In the genomic region with DNA sequence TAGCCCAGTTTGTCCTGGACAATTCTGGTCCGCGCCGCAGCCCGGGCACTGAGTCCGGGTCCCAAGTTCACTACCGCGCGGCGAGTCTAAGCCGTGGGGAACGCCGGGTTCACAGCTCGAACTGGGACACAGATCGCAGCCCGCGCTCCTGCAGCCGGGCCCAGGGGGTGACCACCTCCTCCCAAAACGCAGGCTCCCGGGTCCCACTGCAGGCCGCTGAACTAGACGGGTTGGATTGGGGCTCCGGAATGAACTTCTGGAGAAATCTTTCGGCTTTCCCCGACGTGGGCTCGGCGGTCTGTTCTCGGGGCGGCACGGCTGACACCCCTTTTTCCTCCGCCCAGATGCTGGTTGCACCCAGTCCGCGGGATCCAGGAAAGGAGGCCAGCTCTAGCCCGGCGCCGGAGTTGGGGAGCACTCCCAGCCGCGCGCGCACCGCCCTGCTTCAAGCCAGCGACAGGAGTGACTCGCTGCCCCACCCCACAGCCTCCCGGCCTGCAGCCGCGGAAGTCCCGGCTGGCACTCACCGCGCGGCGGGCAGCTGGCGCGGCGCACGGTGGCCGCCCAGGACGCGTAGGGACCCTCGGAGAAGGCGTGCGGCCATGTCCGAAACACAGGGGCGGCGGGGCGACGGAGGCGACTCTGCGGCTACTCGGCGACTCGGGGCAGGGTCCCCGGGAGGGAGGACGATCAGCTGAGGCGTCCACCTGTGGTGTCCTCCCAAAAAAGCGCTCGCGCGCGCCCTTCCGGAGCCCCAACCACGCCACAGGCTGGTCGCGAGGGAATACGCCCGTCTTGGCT, we compare ENCODE assay signal across 8 cellular contexts. TPM values are rescaled to one million over a fixed set of nuclear protein-coding genes. Genes with fewer than 3 reads are reported as not detected.
DNase-seq lines count a peak whose midpoint lies in the region; ATAC-seq lines count a peak whose summit lies in the region.

A gene (minus strand): TSS at position 788 of the 801 bp plus-strand sequence. CDS start 184 bp downstream, at position 604.

- H3K27me3 ChIP-seq in HUES64 (ENCODE audit: insufficient read depth, low read length), result peaks cover 48% of the 10 kb centered on the region
- no peaks in the 10 kb centered on the region for H3K27me3 ChIP-seq in rectal smooth muscle tissue (ENCODE audit: control insufficient read depth, insufficient read depth, low read length)

- H3K36me3 ChIP-seq in HUES64 (ENCODE audit: insufficient read depth, low read length) (no peaks in the 10 kb centered on the region), rectal smooth muscle tissue (ENCODE audit: control insufficient read depth, insufficient read depth, low read length) (no peaks in the 10 kb centered on the region)

- 3% methylated on average over 85 of the region's 85 CpGs for WGBS in HUES64

- no peak within 1 kb of the TSS for H3K27ac ChIP-seq in HUES64 (ENCODE audit: low read depth, low read length)
- H3K27ac ChIP-seq in rectal smooth muscle tissue (ENCODE audit: low read depth, low read length), result no peak within 1 kb of the TSS

- no peak within 1 kb of the TSS for H3K4me3 Mint-ChIP-seq in activated naive CD8-positive, alpha-beta T cell treated with anti-CD3 and anti-CD28 coated beads, Interleukin-2, amount 50 U/mL, for 24 hours

- ATAC-seq in activated naive CD8-positive, alpha-beta T cell treated with anti-CD3 and anti-CD28 coated beads, Interleukin-2, amount 50 U/mL, for 24 hours, result peak; percentile 52
- ATAC-seq in GM19452 (IDR thresholded peaks at IDR 0.05; ENCODE audit: unreplicated experiment), result no peak

- H3K4me1 ChIP-seq in HUES64 (ENCODE audit: insufficient read depth, low read length), result no peaks in the 10 kb centered on the region; the same call in 1 of the 2 replicates
- no peaks in the 10 kb centered on the region for H3K4me1 ChIP-seq in rectal smooth muscle tissue (ENCODE audit: control insufficient read depth, insufficient read depth, low read length)

- no peaks in the 10 kb centered on the region for H3K9me3 ChIP-seq in HUES64 (ENCODE audit: insufficient read depth, low read depth, low read length)

- no peaks in the 10 kb centered on the region for H3K9me3 Mint-ChIP-seq in activated naive CD8-positive, alpha-beta T cell treated with anti-CD3 and anti-CD28 coated beads, Interleukin-2, amount 50 U/mL, for 24 hours

- H3K36me3 Mint-ChIP-seq in activated naive CD8-positive, alpha-beta T cell treated with anti-CD3 and anti-CD28 coated beads, Interleukin-2, amount 50 U/mL, for 24 hours (ENCODE audit: low read depth), result no peaks in the 10 kb centered on the region

- peak; percentile 14 for DNase-seq in NCI-H2196 (lab: John Stamatoyannopoulos, UW; ENCODE audit: unreplicated experiment)
- DNase-seq in NCI-H2196 treated with DMSO at 0.1 percent for 48 hours (lab: John Stamatoyannopoulos, UW; ENCODE audit: unreplicated experiment), result no peak
- peak; percentile 6 for DNase-seq in activated naive CD8-positive, alpha-beta T cell treated with anti-CD3 and anti-CD28 coated beads, Interleukin-2, amount 50 U/mL, for 24 hours
- peak; percentile 27 for DNase-seq in hepatic stellate cell (ENCODE audit: low spot score)
- no peak for DNase-seq in pons (ENCODE audit: low spot score)

- peak within 1 kb of the TSS; percentile 60 for H3K9ac ChIP-seq in HUES64 (ENCODE audit: low read depth, low read length)
- H3K9ac ChIP-seq in rectal smooth muscle tissue (ENCODE audit: low read length), result no peak within 1 kb of the TSS

- no peak within 1 kb of the TSS for H3K27ac Mint-ChIP-seq in activated naive CD8-positive, alpha-beta T cell treated with anti-CD3 and anti-CD28 coated beads, Interleukin-2, amount 50 U/mL, for 24 hours

- H3K4me1 Mint-ChIP-seq in activated naive CD8-positive, alpha-beta T cell treated with anti-CD3 and anti-CD28 coated beads, Interleukin-2, amount 50 U/mL, for 24 hours, result peaks cover 3% of the 10 kb centered on the region

- H3K4me3 ChIP-seq in HUES64 (ENCODE audit: low read length), result peak within 1 kb of the TSS; percentile 75
- peak within 1 kb of the TSS; percentile 51 for H3K4me3 ChIP-seq in rectal smooth muscle tissue (ENCODE audit: low read length)

- peaks cover 56% of the 10 kb centered on the region for H3K27me3 Mint-ChIP-seq in activated naive CD8-positive, alpha-beta T cell treated with anti-CD3 and anti-CD28 coated beads, Interleukin-2, amount 50 U/mL, for 24 hours

RNA-seq across cellular contexts. Expression of the gene that starts here (rescaled TPM):
- 0.15 TPM for polyA plus RNA-seq in HUES64 (2013, experiment 1 of 2)
- 0.25 TPM for polyA plus RNA-seq in HUES64 (2013, experiment 2 of 2)

Comparison
In these comparisons a context has a peak if more than half of its experiments do, and no peak if none do; other contexts are left out.
1. DNase-seq: peak in NCI-H2196 (single experiment), activated naive CD8-positive, alpha-beta T cell treated with anti-CD3 and anti-CD28 coated beads, Interleukin-2, amount 50 U/mL, for 24 hours (single experiment) and hepatic stellate cell (single experiment); none in NCI-H2196 treated with DMSO at 0.1 percent for 48 hours (single experiment) and pons (single experiment).